26 cellular contexts compared by ENCODE assay signal in the genomic region with DNA sequence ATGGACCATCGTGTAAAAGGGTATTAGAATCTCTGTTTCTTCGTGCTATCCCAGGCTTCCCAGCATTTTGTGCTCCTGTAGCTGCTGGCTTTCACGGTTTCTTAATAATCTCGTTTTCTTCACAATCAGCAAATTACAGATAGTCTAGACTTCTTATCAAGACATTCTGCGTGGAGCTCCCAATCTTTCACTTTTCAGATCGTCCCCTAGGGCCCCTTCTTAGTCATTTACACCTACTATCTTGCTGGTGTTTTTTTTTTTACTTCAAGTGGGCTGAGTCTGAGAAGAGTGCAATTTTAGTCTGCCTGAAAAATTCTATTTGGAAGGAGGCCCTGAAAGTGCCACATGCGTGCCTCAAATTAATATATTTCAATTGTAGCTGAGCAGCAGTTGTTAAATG.
"Had no signal": no experiment of that assay in that cellular context is flagged by ENCODE, and none has a peak within 500 bp of the region (broad histone marks: within the 10 kb centered on the region; RNA-seq: fewer than 3 reads in every experiment).

No MANE protein-coding gene starts in this region.

- H3K27ac Mint-ChIP-seq: activated naive CD4-positive, alpha-beta T cell treated with anti-CD3 and anti-CD28 coated beads for 36 hours; activated naive CD8-positive, alpha-beta T cell treated with anti-CD3 and anti-CD28 coated beads, Interleukin-2, amount 10 ng/mL, durations not matched to agents 7 days and 5 days; immature natural killer cell; memory B cell; natural killer cell treated with Interleukin-12 subunit alpha and Interleukin-12 subunit beta and Interleukin-15 and Interleukin-18, amount 100 ng/mL, for 72 hours; progenitor cell of endocrine pancreas; T-helper 1 cell treated with Interleukin-12 subunit alpha and Interleukin-12 subunit beta and Interleukin-4 antibody, amounts not matched to agents 30 μg/mL and 1 μg/mL, for 36 hours had no signal

- H3K4me1 Mint-ChIP-seq: activated naive CD8-positive, alpha-beta T cell treated with anti-CD3 and anti-CD28 coated beads, Interleukin-2, amount 10 ng/mL, durations not matched to agents 7 days and 5 days; immature natural killer cell had no signal

- H3K36me3 Mint-ChIP-seq: activated naive CD8-positive, alpha-beta T cell treated with anti-CD3 and anti-CD28 coated beads, Interleukin-2, amount 10 ng/mL, durations not matched to agents 7 days and 5 days; immature natural killer cell; memory B cell; natural killer cell treated with Interleukin-12 subunit alpha and Interleukin-12 subunit beta and Interleukin-15 and Interleukin-18, amount 100 ng/mL, for 72 hours had no signal

- H3K4me1 ChIP-seq: ascending aorta, esophagus muscularis mucosa, heart left ventricle, spleen, tibial nerve had no signal

- H3K9me3 ChIP-seq: ascending aorta, esophagus muscularis mucosa, heart left ventricle, neutrophil, spleen, tibial nerve had no signal

- H3K27me3 ChIP-seq: ascending aorta, foreskin keratinocyte, neutrophil, spleen, tibial nerve had no signal

- H3K4me3 Mint-ChIP-seq: activated naive CD4-positive, alpha-beta T cell treated with anti-CD3 and anti-CD28 coated beads for 36 hours; activated naive CD8-positive, alpha-beta T cell treated with anti-CD3 and anti-CD28 coated beads, Interleukin-2, amount 10 ng/mL, durations not matched to agents 7 days and 5 days; immature natural killer cell; memory B cell; natural killer cell treated with Interleukin-12 subunit alpha and Interleukin-12 subunit beta and Interleukin-15 and Interleukin-18, amount 100 ng/mL, for 72 hours; T-helper 1 cell treated with Interleukin-12 subunit alpha and Interleukin-12 subunit beta and Interleukin-4 antibody, amounts not matched to agents 30 μg/mL and 1 μg/mL, for 36 hours had no signal

- H3K36me3 ChIP-seq: ascending aorta, esophagus muscularis mucosa, heart left ventricle, neutrophil, spleen, tibial nerve had no signal

- ATAC-seq: foreskin keratinocyte; heart left ventricle; natural killer cell treated with Interleukin-12 subunit alpha and Interleukin-12 subunit beta and Interleukin-15 and Interleukin-18, amount 100 ng/mL, for 72 hours had no signal

- H3K4me3 ChIP-seq: ascending aorta, esophagus muscularis mucosa, heart left ventricle, spleen, tibial nerve had no signal

- H3K27ac ChIP-seq: ascending aorta, esophagus muscularis mucosa, foreskin keratinocyte, heart left ventricle, neutrophil, spleen, tibial nerve, VCaP had no signal

- H3K9me3 Mint-ChIP-seq: activated naive CD4-positive, alpha-beta T cell treated with anti-CD3 and anti-CD28 coated beads for 36 hours; immature natural killer cell; memory B cell; natural killer cell treated with Interleukin-12 subunit alpha and Interleukin-12 subunit beta and Interleukin-15 and Interleukin-18, amount 100 ng/mL, for 72 hours; T-helper 1 cell treated with Interleukin-12 subunit alpha and Interleukin-12 subunit beta and Interleukin-4 antibody, amounts not matched to agents 30 μg/mL and 1 μg/mL, for 36 hours had no signal

- FAIRE-seq: kidney, TTC549 had no signal

- DNase-seq: activated CD4-positive, alpha-beta T cell treated with anti-CD3 and anti-CD28 coated beads for 4 hours; activated CD4-positive, alpha-beta T cell treated with anti-CD3 and anti-CD28 coated beads, Interleukin-2, amount 50 U/mL, for 4 hours; activated effector memory CD4-positive, alpha-beta T cell treated with anti-CD3 and anti-CD28 coated beads, Interleukin-2, amount 50 U/mL, for 16 hours; activated naive CD4-positive, alpha-beta T cell treated with anti-CD3 and anti-CD28 coated beads for 36 hours; activated naive CD8-positive, alpha-beta T cell treated with anti-CD3 and anti-CD28 coated beads, Interleukin-2, amount 10 ng/mL, durations not matched to agents 7 days and 5 days; central memory CD4-positive, alpha-beta T cell; foreskin keratinocyte; heart left ventricle; hypothalamus; immature natural killer cell; kidney; left colon; retina; spleen; stimulated activated naive CD4-positive, alpha-beta T cell treated with Interleukin-2 at 50 U/mL for 16 hours; T-helper 9 cell had no signal
